Comparison of ENCODE assay signal across 11 cellular contexts in the genomic region with DNA sequence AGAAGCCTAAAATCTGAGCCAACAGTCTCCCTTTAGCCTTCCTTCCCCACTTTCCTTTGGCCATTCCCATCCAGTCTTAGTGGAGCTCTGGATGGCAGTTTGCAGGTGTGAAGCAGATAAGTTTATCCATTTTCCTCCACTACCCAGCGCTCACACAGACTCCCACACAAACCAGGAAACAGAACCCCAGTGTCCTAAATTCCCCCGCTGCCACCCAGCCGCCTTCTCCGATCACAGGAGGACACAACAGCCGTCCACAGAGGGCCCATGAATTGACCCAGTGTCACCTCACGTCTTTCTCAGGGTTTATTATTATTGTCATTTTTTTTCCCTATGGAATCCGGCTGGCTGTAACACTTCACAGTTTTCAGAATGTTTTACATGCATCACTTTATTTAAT. TPM values are rescaled to one million over a fixed set of nuclear protein-coding genes. Genes with fewer than 3 reads are reported as not detected.
DNase-seq lines count a peak whose midpoint lies in the region; ATAC-seq and TF ChIP-seq lines count a peak whose summit lies in the region.
"Had no signal": no experiment of that assay in that cellular context is flagged by ENCODE, and none has a peak within 500 bp of the region (broad histone marks: within the 10 kb centered on the region; RNA-seq: fewer than 3 reads in every experiment).

No MANE protein-coding gene starts in this region.

- no peak overlapping the region for H3K14ac ChIP-seq in trophoblast cell (ENCODE audit: low read length)

- ATAC-seq in Panc1 (no peak), GM21367 (IDR thresholded peaks at IDR 0.05; ENCODE audit: unreplicated experiment) (no peak)

- POLR2A ChIA-PET in Panc1 (lab: Charles Lee) = no interaction called here

- in situ Hi-C loops in Panc1 (cut with HindIII; ENCODE audit: low pct_unique_long_range_greater_than_20kb, low sequenced_read_pairs) = no loop called here

- H3K4me3 ChIP-seq in Panc1 (ENCODE audit: low read depth in 2 of 2, low read length in 2 of 2) = no peak overlapping the region; a peak in 1 of 4 replicates
- peak overlapping the region in 1 of 4 donors; percentile 35 for H3K4me3 ChIP-seq in esophagus squamous epithelium
- no peak overlapping the region for H3K4me3 ChIP-seq in trophoblast cell (ENCODE audit: low read depth, low read length)
- H3K4me3 ChIP-seq: cardiac muscle cell had no signal

- H3K27me3 ChIP-seq in Panc1 (ENCODE audit: control insufficient read depth, insufficient read depth, low read length) = no peaks in the 10 kb centered on the region
- H3K27me3 ChIP-seq in esophagus squamous epithelium = no peaks in the 10 kb centered on the region
- no peaks in the 10 kb centered on the region for H3K27me3 ChIP-seq in trophoblast cell (ENCODE audit: insufficient read depth, low read length)
- H3K27me3 ChIP-seq: cardiac muscle cell had no signal

- H3K4me1 ChIP-seq in Panc1 (ENCODE audit: control insufficient read depth, insufficient read depth, low read length) = peaks cover 35% of the 10 kb centered on the region
- H3K4me1 ChIP-seq in esophagus squamous epithelium = peaks cover 85 to 100% (median 96%) of the 10 kb centered on the region in 3 donors
- peaks cover 45 to 54% of the 10 kb centered on the region in 2 experiments for H3K4me1 ChIP-seq in trophoblast cell (ENCODE audit: control insufficient read depth in 1 of 2, insufficient read depth in 2 of 2, low read length in 2 of 2)

- intact Hi-C loops in Panc1 (cut with micrococcal nuclease; ENCODE audit: unreplicated experiment) (no loop called here), esophagus squamous epithelium (cut with DNase I) (no loop called here)

- peak overlapping the region; percentile 30 for H3K18ac ChIP-seq in trophoblast cell (ENCODE audit: low read length)

- peaks cover 8% of the 10 kb centered on the region for H3K79me1 ChIP-seq in trophoblast cell (ENCODE audit: low read length)

- CTCF ChIA-PET in Panc1 (lab: Charles Lee) = interaction anchor here (0.6 kb wide), 1 partner anchor 69 kb away, joined by 3 read pairs; no protein-coding TSS in a partner anchor

- 45 to 49% methylated on average over 7 of the region's 7 CpGs for WGBS in esophagus squamous epithelium, 2 donors
- WGBS in trophoblast cell (ENCODE audit: extremely low coverage, insufficient coverage, insufficient read length) = no CpG with 5 or more reads among the region's 7 CpGs

- BruUV-seq in Panc1 (replicated peaks; lab: Mats Ljungman, UMichigan) = no TSS peak

- H3K4me2 ChIP-seq in trophoblast cell (ENCODE audit: low read length) = no peak overlapping the region

- H2BK12ac ChIP-seq in trophoblast cell (ENCODE audit: low read length) = no peak overlapping the region

- peaks cover 14% of the 10 kb centered on the region for H3K79me2 ChIP-seq in trophoblast cell (ENCODE audit: control insufficient read depth, insufficient read depth, low read length, poor library complexity)

- no peak overlapping the region for H2AK5ac ChIP-seq in trophoblast cell (ENCODE audit: low read length)

- H3K4ac ChIP-seq in trophoblast cell (ENCODE audit: low read depth, low read length) = peak overlapping the region; percentile 65

- H2AFZ ChIP-seq in trophoblast cell (ENCODE audit: insufficient read depth, low read length, poor library complexity) = no peak overlapping the region

- no peak overlapping the region for H2BK5ac ChIP-seq in trophoblast cell (ENCODE audit: low read depth, low read length, poor library complexity)

- no peak overlapping the region for H4K91ac ChIP-seq in trophoblast cell (ENCODE audit: low read depth, low read length)

- no peak overlapping the region for H2BK120ac ChIP-seq in trophoblast cell (ENCODE audit: insufficient read depth, low read length, poor library complexity)

- no peak for TF ChIP-seq CTCF in 22Rv1 (IDR thresholded peaks at IDR 0.05)
- TF ChIP-seq CTCF in Panc1 (IDR thresholded peaks at IDR 0.05) = no peak
- no peak for TF ChIP-seq CTCF in esophagus squamous epithelium (IDR thresholded peaks at IDR 0.05)

- H3K9me3 ChIP-seq in Panc1 (ENCODE audit: control insufficient read depth, insufficient read depth, low read depth, low read length) (no peaks in the 10 kb centered on the region), esophagus squamous epithelium (no peaks in the 10 kb centered on the region), trophoblast cell (ENCODE audit: insufficient read depth, low read depth, low read length) (no peaks in the 10 kb centered on the region)

- H3K27ac ChIP-seq in 22Rv1 (peak overlapping the region; percentile 76), Panc1 (ENCODE audit: low read length) (peak overlapping the region; percentile 77), esophagus squamous epithelium (peak overlapping the region; percentile 91 to 98 (median 94)), trophoblast cell (ENCODE audit: low read depth, low read length) (no peak overlapping the region)
- H3K27ac ChIP-seq: cardiac muscle cell, HL-60 had no signal

- no peak for TF ChIP-seq POLR2A in esophagus squamous epithelium (IDR thresholded peaks at IDR 0.05)

- no peak overlapping the region for H4K12ac ChIP-seq in trophoblast cell (ENCODE audit: low read depth, low read length)

- H3K23ac ChIP-seq in trophoblast cell (ENCODE audit: low read length) = no peak overlapping the region

- H3K36me3 ChIP-seq in Panc1 (ENCODE audit: control insufficient read depth, insufficient read depth, low read length) (no peaks in the 10 kb centered on the region), esophagus squamous epithelium (peaks cover 0 to 36% (median 0%) of the 10 kb centered on the region in 3 donors), trophoblast cell (ENCODE audit: control insufficient read depth in 1 of 2, insufficient read depth in 2 of 2, low read length in 2 of 2) (peaks cover 18 to 22% of the 10 kb centered on the region in 2 experiments)
- H3K36me3 ChIP-seq: cardiac muscle cell had no signal

- DNase-seq in Panc1 (ENCODE audit: low read depth, low spot score) (no peak), esophagus squamous epithelium (lab: John Stamatoyannopoulos, UW) (no peak), trophoblast cell (no peak), NAMALWA (ENCODE audit: low spot score) (no peak), NCI-H1694 (lab: John Stamatoyannopoulos, UW) (no peak)
- no peak for DNase-seq in activated CD4-positive, CD25-positive, alpha-beta regulatory T cell treated with anti-CD3 and anti-CD28 coated beads, Interleukin-2, amount 50 U/mL, for 72 hours
- DNase-seq: naive B cell had no signal

- no peak overlapping the region for H3K9ac ChIP-seq in trophoblast cell (ENCODE audit: low read length)

- H4K8ac ChIP-seq in trophoblast cell (ENCODE audit: low read depth, low read length) = no peak overlapping the region

RNA-seq across cellular contexts. Expression of gene CD9, which starts 16.4 kb away (rescaled TPM):
- total RNA-seq in Panc1 (2021; ENCODE audit: unreplicated experiment) (103 TPM), esophagus squamous epithelium (1,000 to 10,000 TPM in 1 of 4 donors, 100 to 1,000 TPM in 3; 464 to 1,007 (median 773) TPM)
- polyA plus RNA-seq in Panc1 (2012; ENCODE audit: insufficient read length) = 150 TPM
- polyA plus RNA-seq in trophoblast cell (2013) = 675 and 739 TPM in 2 replicates
